Comparison of ENCODE assay signal across 26 cellular contexts in genomic region chr2:18630941-18631340, GRCh38. TPM values are rescaled to one million over a fixed set of nuclear protein-coding genes. Genes with fewer than 3 reads are reported as not detected.
DNase-seq lines count a peak whose midpoint lies in the region; FAIRE-seq and TF ChIP-seq lines count a peak whose summit lies in the region.
"Had no signal": no experiment of that assay in that cellular context is flagged by ENCODE, and none has a peak within 500 bp of the region (broad histone marks: within the 10 kb centered on the region; RNA-seq: fewer than 3 reads in every experiment).

No MANE protein-coding gene starts in this region.

- H3K27ac Mint-ChIP-seq in immature natural killer cell = no peak overlapping the region
- no peak overlapping the region for H3K27ac Mint-ChIP-seq in CD8-positive, alpha-beta memory T cell
- H3K27ac Mint-ChIP-seq: activated T-cell treated with anti-CD3 and anti-CD28 coated beads, Interleukin-2, amount 50 U/mL, for 24 hours; stimulated activated naive B cell treated with anti-CD40 and anti-IgM and Interleukin-4, amounts not matched to agents 10 μg/mL and 1 μg/mL and 100 μg/mL, for 72 hours had no signal

- H3K9me3 ChIP-seq in skeletal muscle satellite cell (replicated peaks; ENCODE audit: low read length) = peaks cover under 1% of the 10 kb centered on the region
- no peaks in the 10 kb centered on the region for H3K9me3 ChIP-seq in CD8-positive, alpha-beta memory T cell (ENCODE audit: low read length)
- H3K9me3 ChIP-seq: gastrocnemius medialis, right lobe of liver, upper lobe of right lung had no signal

- peak overlapping the region; percentile 30 for H3K4me2 ChIP-seq in skeletal muscle satellite cell (ENCODE audit: low read length)

- H3K4me3 Mint-ChIP-seq in immature natural killer cell = no peak overlapping the region
- no peak overlapping the region for H3K4me3 Mint-ChIP-seq in CD8-positive, alpha-beta memory T cell
- H3K4me3 Mint-ChIP-seq: activated T-cell treated with anti-CD3 and anti-CD28 coated beads, Interleukin-2, amount 50 U/mL, for 24 hours; stimulated activated naive B cell treated with anti-CD40 and anti-IgM and Interleukin-4, amounts not matched to agents 10 μg/mL and 1 μg/mL and 100 μg/mL, for 72 hours had no signal

- H3K27me3 Mint-ChIP-seq in immature natural killer cell (ENCODE audit: low read depth in 3 of 3) = peaks cover 0 to 2% (median 0%) of the 10 kb centered on the region in 3 donors
- no peaks in the 10 kb centered on the region for H3K27me3 Mint-ChIP-seq in CD8-positive, alpha-beta memory T cell
- H3K27me3 Mint-ChIP-seq: activated T-cell treated with anti-CD3 and anti-CD28 coated beads, Interleukin-2, amount 50 U/mL, for 24 hours; stimulated activated naive B cell treated with anti-CD40 and anti-IgM and Interleukin-4, amounts not matched to agents 10 μg/mL and 1 μg/mL and 100 μg/mL, for 72 hours had no signal

- TF ChIP-seq POLR2A in H54 (IDR thresholded peaks at IDR 0.05; ENCODE audit: low read depth, low read length) = no peak

- peak; percentile 75 for FAIRE-seq in H54 (lab: Jason Lieb, UNC)

- CTCF ChIA-PET in RWPE1 (lab: Yijun Ruan, JAX) = no interaction called here
- CTCF ChIA-PET in CD8-positive, alpha-beta memory T cell (lab: Charles Lee) = no interaction called here

- TF ChIP-seq CTCF in RWPE1 (conservative IDR thresholded peaks at IDR 0.05; ENCODE audit: low read depth) (no peak), fibroblast of pulmonary artery (IDR thresholded peaks at IDR 0.05; ENCODE audit: low read length, missing control alignments) (no peak)

- peaks cover 0 to 11% (median 5%) of the 10 kb centered on the region in 3 donors for H3K36me3 Mint-ChIP-seq in immature natural killer cell
- H3K36me3 Mint-ChIP-seq in CD8-positive, alpha-beta memory T cell = peaks cover 26 to 53% (median 38%) of the 10 kb centered on the region in 3 donors

- no peaks in the 10 kb centered on the region for H3K27me3 ChIP-seq in skeletal muscle satellite cell (ENCODE audit: control insufficient read depth, insufficient read depth, low read length)
- no peaks in the 10 kb centered on the region for H3K27me3 ChIP-seq in CD8-positive, alpha-beta memory T cell (ENCODE audit: insufficient read depth, low read length, poor library complexity, severe bottlenecking)
- H3K27me3 ChIP-seq: gastrocnemius medialis, right lobe of liver, upper lobe of right lung had no signal

- H3K9ac ChIP-seq in skeletal muscle satellite cell (ENCODE audit: low read depth, low read length) = peak overlapping the region; percentile 9

- peaks cover 36% of the 10 kb centered on the region for H3K4me1 ChIP-seq in skeletal muscle satellite cell (ENCODE audit: control insufficient read depth, insufficient read depth, low read length)
- no peaks in the 10 kb centered on the region for H3K4me1 ChIP-seq in CD8-positive, alpha-beta memory T cell (ENCODE audit: insufficient read depth, low read length)
- H3K4me1 ChIP-seq: gastrocnemius medialis, right lobe of liver, upper lobe of right lung had no signal

- DNase-seq in H54 (ENCODE audit: insufficient read length, low spot score) = no peak
- no peak for DNase-seq in RWPE1 (ENCODE audit: low spot score)
- peak; percentile 40 for DNase-seq in fibroblast of pulmonary artery (ENCODE audit: low read depth)
- DNase-seq in immature natural killer cell = no peak
- no peak for DNase-seq in NCI-H1417 (lab: John Stamatoyannopoulos, UW)
- DNase-seq in CD8-positive, alpha-beta memory T cell = no peak
- DNase-seq: activated CD4-positive, alpha-beta T cell treated with anti-CD3 and anti-CD28 coated beads for 48 hours; activated gamma-delta T cell treated with Interleukin-2 at 50 U/mL for 16 hours; activated T-cell treated with anti-CD3 and anti-CD28 coated beads, Interleukin-2, amount 50 U/mL, for 24 hours; gastrocnemius medialis; KBM-7; mesenchymal stem cell; NCI-H146; NCI-H2107; right lobe of liver; SHP77; stimulated activated CD4-positive, alpha-beta T cell treated with anti-CD3 and anti-CD28 coated beads, Interleukin-4, amount 100 ng/mL, for 4 hours; stimulated activated naive B cell treated with anti-CD40 and anti-IgM and Interleukin-4, amounts not matched to agents 10 μg/mL and 1 μg/mL and 100 μg/mL, for 72 hours; upper lobe of right lung had no signal

- H3K4me3 ChIP-seq in fibroblast of pulmonary artery (replicated peaks; ENCODE audit: low read depth, low read length) (no peak overlapping the region), skeletal muscle satellite cell (ENCODE audit: low read length) (no peak overlapping the region)
- no peak overlapping the region for H3K4me3 ChIP-seq in CD8-positive, alpha-beta memory T cell (ENCODE audit: low read length)
- H3K4me3 ChIP-seq: gastrocnemius medialis, right lobe of liver, upper lobe of right lung had no signal

- POLR2A ChIA-PET in RWPE1 (lab: Yijun Ruan, JAX; ENCODE audit: low non-redundant PET) = no interaction called here
- POLR2A ChIA-PET in CD8-positive, alpha-beta memory T cell (lab: Charles Lee) = no interaction called here

- H3K9me3 Mint-ChIP-seq in immature natural killer cell = peaks cover 17 to 36% (median 27%) of the 10 kb centered on the region in 6 donors
- peaks cover 23 to 53% (median 42%) of the 10 kb centered on the region in 5 donors for H3K9me3 Mint-ChIP-seq in CD8-positive, alpha-beta memory T cell

- peaks cover 0 to 3% of the 10 kb centered on the region in 2 donors for H3K4me1 Mint-ChIP-seq in immature natural killer cell
- no peaks in the 10 kb centered on the region for H3K4me1 Mint-ChIP-seq in CD8-positive, alpha-beta memory T cell
- H3K4me1 Mint-ChIP-seq: stimulated activated naive B cell treated with anti-CD40 and anti-IgM and Interleukin-4, amounts not matched to agents 10 μg/mL and 1 μg/mL and 100 μg/mL, for 72 hours had no signal

- H3K27ac ChIP-seq in RWPE1 = peak overlapping the region; percentile 93
- no peak overlapping the region for H3K27ac ChIP-seq in CD8-positive, alpha-beta memory T cell (ENCODE audit: low read depth, low read length)
- H3K27ac ChIP-seq: gastrocnemius medialis, right lobe of liver, upper lobe of right lung, VCaP had no signal

- no peaks in the 10 kb centered on the region for H3K36me3 ChIP-seq in skeletal muscle satellite cell (ENCODE audit: insufficient read depth, low read length)
- H3K36me3 ChIP-seq in CD8-positive, alpha-beta memory T cell (ENCODE audit: insufficient read depth, low read length) = no peaks in the 10 kb centered on the region
- H3K36me3 ChIP-seq: gastrocnemius medialis, right lobe of liver, upper lobe of right lung had no signal

RNA-seq across cellular contexts. Expression of gene NT5C1B, which starts 41.6 kb away (rescaled TPM):
- total RNA-seq in skeletal muscle satellite cell (2012; rRNA removed) = 0.22 TPM in 1 of 2 replicates, not detected in the other
- under 1 TPM in 2 of 3 donors, not detected in 1; 0.21 to 0.61 TPM for polyA plus RNA-seq in immature natural killer cell
- total RNA-seq in CD8-positive, alpha-beta memory T cell = not detected
- polyA plus RNA-seq in CD8-positive, alpha-beta memory T cell = 0.86 TPM
- total RNA-seq: activated CD8-positive, alpha-beta memory T cell treated with anti-CD3 and anti-CD28 coated beads for 36 hours; gastrocnemius medialis; H4; HT-29; OCI-LY7; posterior vena cava; right lobe of liver; upper lobe of right lung had no signal
